9 cellular contexts compared by ENCODE assay signal in the genomic region with DNA sequence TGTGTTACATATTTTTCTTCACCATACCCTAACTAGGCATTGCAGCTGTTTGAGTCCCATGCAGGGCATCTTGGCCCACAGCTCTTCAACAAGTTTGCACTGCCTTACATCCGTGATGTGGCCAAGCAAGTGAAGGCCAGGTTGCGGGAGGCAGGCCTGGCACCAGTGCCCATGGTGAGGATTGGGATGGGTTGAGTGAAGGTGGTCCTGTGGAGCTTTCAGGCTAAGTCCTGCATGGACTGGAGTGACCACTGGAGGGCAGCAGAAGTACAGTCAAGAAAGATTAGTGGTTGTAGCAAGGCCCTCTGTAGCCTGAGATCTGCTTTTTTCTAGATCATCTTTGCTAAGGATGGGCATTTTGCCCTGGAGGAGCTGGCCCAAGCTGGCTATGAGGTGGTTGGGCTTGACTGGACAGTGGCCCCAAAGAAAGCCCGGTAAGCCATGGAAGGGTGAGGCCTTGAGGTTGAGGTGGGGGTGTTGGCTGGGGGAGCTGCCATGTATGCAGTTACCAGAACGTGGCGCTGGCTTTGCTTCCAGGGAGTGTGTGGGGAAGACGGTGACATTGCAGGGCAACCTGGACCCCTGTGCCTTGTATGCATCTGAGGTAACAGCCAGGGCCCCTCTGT. TPM values are rescaled to one million over a fixed set of nuclear protein-coding genes. Genes with fewer than 3 reads are reported as not detected.
DNase-seq lines count a peak whose midpoint lies in the region; ATAC-seq and TF ChIP-seq lines count a peak whose summit lies in the region.
"Had no signal": no experiment of that assay in that cellular context is flagged by ENCODE, and none has a peak within 500 bp of the region (broad histone marks: within the 10 kb centered on the region; RNA-seq: fewer than 3 reads in every experiment).

No MANE protein-coding gene starts in this region.

- H2AFZ ChIP-seq in KMS-11 (ENCODE audit: low read depth) (no peak overlapping the region), PC-9 (no peak overlapping the region), fibroblast of lung (ENCODE audit: low read length) (no peak overlapping the region)

- H3K9me2 ChIP-seq in PC-9 (ENCODE audit: insufficient read depth), result no peaks in the 10 kb centered on the region

- peaks cover 15% of the 10 kb centered on the region for H3K4me1 ChIP-seq in KMS-11 (ENCODE audit: low read depth, poor library complexity, severe bottlenecking)
- H3K4me1 ChIP-seq in PC-9 (replicated peaks; ENCODE audit: insufficient read depth), result peaks cover 20% of the 10 kb centered on the region
- H3K4me1 ChIP-seq in fibroblast of lung (ENCODE audit: control insufficient read depth, extremely low read depth, insufficient read depth, low read length), result peaks cover 15% of the 10 kb centered on the region

- no peaks in the 10 kb centered on the region for H3K79me2 ChIP-seq in KMS-11 (ENCODE audit: insufficient read depth, low read depth)
- H3K79me2 ChIP-seq in PC-9 (ENCODE audit: low read depth), result peaks cover 13% of the 10 kb centered on the region; the same call in 1 of the 2 replicates
- peaks cover 30% of the 10 kb centered on the region for H3K79me2 ChIP-seq in fibroblast of lung (ENCODE audit: control insufficient read depth, insufficient read depth, low read length)

- H3K36me3 ChIP-seq in KMS-11 (ENCODE audit: insufficient read depth), result no peaks in the 10 kb centered on the region
- H3K36me3 ChIP-seq in PC-9 (ENCODE audit: low read depth), result no peaks in the 10 kb centered on the region
- peaks cover 4% of the 10 kb centered on the region for H3K36me3 ChIP-seq in fibroblast of lung (ENCODE audit: control insufficient read depth, insufficient read depth, low read length)

- CTCF ChIA-PET in PC-9 (lab: Charles Lee), result interaction anchor here (0.6 to 4.5 kb wide), 8 partner anchors 146 to 478 kb away, joined by 3 to 53 read pairs (median 4); no protein-coding TSS in a partner anchor

- H3K27me3 ChIP-seq in KMS-11 (ENCODE audit: insufficient read depth, low read depth) (no peaks in the 10 kb centered on the region), PC-9 (ENCODE audit: insufficient read depth, low read depth) (no peaks in the 10 kb centered on the region), fibroblast of lung (ENCODE audit: control insufficient read depth, insufficient read depth, low read length) (no peaks in the 10 kb centered on the region)

- ATAC-seq in activated T-cell treated with anti-CD3 and anti-CD28 coated beads, Interleukin-2, amount 50 U/mL, for 4 hours, result peak; percentile 17 to 18
- no peak for ATAC-seq in HG03097 (IDR thresholded peaks at IDR 0.05; ENCODE audit: low FRiP score, unreplicated experiment)

- H3F3A ChIP-seq in PC-9 (ENCODE audit: insufficient read depth, low read depth), result peaks cover 16% of the 10 kb centered on the region; the same call in 1 of the 2 replicates

- H3K9me3 ChIP-seq in PC-9 (ENCODE audit: insufficient read depth, low read depth) (no peaks in the 10 kb centered on the region), fibroblast of lung (ENCODE audit: control insufficient read depth, insufficient read depth, low read depth, low read length) (no peaks in the 10 kb centered on the region)

- H4K20me1 ChIP-seq in KMS-11 (ENCODE audit: insufficient read depth), result no peaks in the 10 kb centered on the region
- H4K20me1 ChIP-seq in PC-9 (ENCODE audit: insufficient read depth), result no peaks in the 10 kb centered on the region
- no peaks in the 10 kb centered on the region for H4K20me1 ChIP-seq in fibroblast of lung (ENCODE audit: control insufficient read depth, extremely low read depth, insufficient read depth, low read length)

- H3K4me3 Mint-ChIP-seq in activated T-cell treated with anti-CD3 and anti-CD28 coated beads, Interleukin-2, amount 50 U/mL, for 4 hours, result peak overlapping the region; percentile 93
- peak overlapping the region; percentile 91 for H3K4me3 Mint-ChIP-seq in neural crest cell
- H3K4me3 Mint-ChIP-seq in stimulated activated naive CD8-positive, alpha-beta T cell treated with anti-CD3 and anti-CD28 coated beads, Interleukin-15, Interleukin-2, amounts not matched to agents 100 ng/mL and 50 ng/mL, for 24 hours, result peak overlapping the region; percentile 84

- peak overlapping the region; percentile 59 for H3K27ac Mint-ChIP-seq in neural crest cell (ENCODE audit: unreplicated experiment)
- peak overlapping the region; percentile 70 for H3K27ac Mint-ChIP-seq in stimulated activated naive CD8-positive, alpha-beta T cell treated with anti-CD3 and anti-CD28 coated beads, Interleukin-15, Interleukin-2, amounts not matched to agents 100 ng/mL and 50 ng/mL, for 24 hours

- intact Hi-C loops in PC-9 (cut with micrococcal nuclease; ENCODE audit: unreplicated experiment), result loop anchor here (1.0 to 10.0 kb wide), 10 partner anchors 216 to 1330 kb away; a partner anchor contains a TSS

- H3K4me2 ChIP-seq in KMS-11, result no peak overlapping the region
- no peak overlapping the region for H3K4me2 ChIP-seq in PC-9
- peak overlapping the region; percentile 30 for H3K4me2 ChIP-seq in fibroblast of lung (ENCODE audit: extremely low read depth, insufficient read depth, low read length)

- peaks cover 44% of the 10 kb centered on the region for H3K4me1 Mint-ChIP-seq in activated T-cell treated with anti-CD3 and anti-CD28 coated beads, Interleukin-2, amount 50 U/mL, for 4 hours (ENCODE audit: low read depth)
- peaks cover 37% of the 10 kb centered on the region for H3K4me1 Mint-ChIP-seq in neural crest cell
- H3K4me1 Mint-ChIP-seq in stimulated activated naive CD8-positive, alpha-beta T cell treated with anti-CD3 and anti-CD28 coated beads, Interleukin-15, Interleukin-2, amounts not matched to agents 100 ng/mL and 50 ng/mL, for 24 hours (ENCODE audit: low read depth), result peaks cover 47% of the 10 kb centered on the region

- TF ChIP-seq CTCF in KMS-11 (conservative IDR thresholded peaks at IDR 0.05; ENCODE audit: low read depth, low read length), result peak; percentile 94
- peak; percentile 93 for TF ChIP-seq CTCF in PC-9 (conservative IDR thresholded peaks at IDR 0.05)
- peak; percentile 90 to 94 for TF ChIP-seq CTCF in fibroblast of lung (conservative IDR thresholded peaks at IDR 0.05 in 1 of 2, IDR thresholded peaks at IDR 0.05 in 1 of 2; ENCODE audit: low read depth in 1 of 2, low read length in 2 of 2)
- peak; percentile 89 for TF ChIP-seq CTCF in neural crest cell (conservative IDR thresholded peaks at IDR 0.05)

- no peak overlapping the region for H3K9ac ChIP-seq in KMS-11
- no peak overlapping the region for H3K9ac ChIP-seq in fibroblast of lung (ENCODE audit: insufficient read depth, low read length)

- no peaks in the 10 kb centered on the region for H3K27me3 Mint-ChIP-seq in activated T-cell treated with anti-CD3 and anti-CD28 coated beads, Interleukin-2, amount 50 U/mL, for 4 hours (ENCODE audit: low read depth)
- H3K27me3 Mint-ChIP-seq in neural crest cell (ENCODE audit: low read depth), result no peaks in the 10 kb centered on the region
- no peaks in the 10 kb centered on the region for H3K27me3 Mint-ChIP-seq in stimulated activated naive CD8-positive, alpha-beta T cell treated with anti-CD3 and anti-CD28 coated beads, Interleukin-15, Interleukin-2, amounts not matched to agents 100 ng/mL and 50 ng/mL, for 24 hours

- no TSS peak for BruUV-seq in PC-9 (replicated peaks; lab: Mats Ljungman, UMichigan)

- H3K4me3 ChIP-seq in KMS-11 (IDR thresholded peaks at IDR 0.05; ENCODE audit: insufficient read depth, low read depth, low read length) (no peak overlapping the region), PC-9 (no peak overlapping the region), fibroblast of lung (replicated peaks in 1 of 4; ENCODE audit: control extremely low read depth in 1 of 4, insufficient read depth in 1 of 4, low read depth in 3 of 4, low read length in 4 of 4) (peak overlapping the region in 1 of 4 experiments; percentile 19)
- H3K4me3 ChIP-seq: SK-N-MC had no signal

- DNase-seq in D341Med (ENCODE audit: low spot score), result peak; percentile 72
- peak; percentile 66 to 80 for DNase-seq in PC-9
- DNase-seq in activated T-cell treated with anti-CD3 and anti-CD28 coated beads, Interleukin-2, amount 50 U/mL, for 4 hours, result peak; percentile 77
- peak; percentile 72 to 91 for DNase-seq in fibroblast of lung (ENCODE audit: low read depth in 2 of 2)
- DNase-seq in neural crest cell (ENCODE audit: low read depth, low spot score), result peak; percentile 86

- H3K27ac ChIP-seq in KMS-11 (no peak overlapping the region), PC-9 (no peak overlapping the region), fibroblast of lung (ENCODE audit: insufficient read depth, low read length) (no peak overlapping the region)
- H3K27ac ChIP-seq: SK-N-MC had no signal

- no peaks in the 10 kb centered on the region for H3K9me3 Mint-ChIP-seq in activated T-cell treated with anti-CD3 and anti-CD28 coated beads, Interleukin-2, amount 50 U/mL, for 4 hours
- H3K9me3 Mint-ChIP-seq in neural crest cell, result no peaks in the 10 kb centered on the region
- H3K9me3 Mint-ChIP-seq in stimulated activated naive CD8-positive, alpha-beta T cell treated with anti-CD3 and anti-CD28 coated beads, Interleukin-15, Interleukin-2, amounts not matched to agents 100 ng/mL and 50 ng/mL, for 24 hours, result no peaks in the 10 kb centered on the region

- H3K36me3 Mint-ChIP-seq in activated T-cell treated with anti-CD3 and anti-CD28 coated beads, Interleukin-2, amount 50 U/mL, for 4 hours (ENCODE audit: insufficient read depth), result peaks cover 5% of the 10 kb centered on the region
- H3K36me3 Mint-ChIP-seq in neural crest cell (ENCODE audit: low read depth), result no peaks in the 10 kb centered on the region
- peaks cover 14% of the 10 kb centered on the region for H3K36me3 Mint-ChIP-seq in stimulated activated naive CD8-positive, alpha-beta T cell treated with anti-CD3 and anti-CD28 coated beads, Interleukin-15, Interleukin-2, amounts not matched to agents 100 ng/mL and 50 ng/mL, for 24 hours (ENCODE audit: low read depth)

- POLR2A ChIA-PET in PC-9 (lab: Charles Lee; ENCODE audit: unreplicated experiment), result interaction anchor here (0.6 kb wide), 2 partner anchors 865 to 1209 kb away, joined by 4 to 7 read pairs; no protein-coding TSS in a partner anchor

RNA-seq across cellular contexts. Expression of a gene that starts 2.5 kb away (rescaled TPM):
- total RNA-seq in PC-9 (2021) (77.4 and 81.1 TPM in 2 replicates), fibroblast of lung (158 and 162 TPM in 2 replicates), neural crest cell (76.1 and 77.4 TPM in 2 replicates)
- 100 to 1,000 TPM in 1 of 3 donors, 10 to 100 TPM in 2; 95.0 to 112 (median 99.1) TPM for total RNA-seq in activated T-cell treated with anti-CD3 and anti-CD28 coated beads, Interleukin-2, amount 50 U/mL, for 4 hours
- polyA plus RNA-seq in fibroblast of lung, result 129 and 156 TPM in 2 replicates
- polyA plus RNA-seq in fibroblast of lung (2012), result 127 and 159 TPM in 2 replicates
- polyA minus RNA-seq in fibroblast of lung (ENCODE audit: low replicate concordance), result 249 and 261 TPM in 2 replicates

RNA-seq across cellular contexts. Expression of a gene that starts 3.4 kb away (rescaled TPM):
- 18.6 and 21.8 TPM in 2 replicates for total RNA-seq in PC-9 (2021)
- total RNA-seq in activated T-cell treated with anti-CD3 and anti-CD28 coated beads, Interleukin-2, amount 50 U/mL, for 4 hours, result 10 to 100 TPM; 27.4 to 30.4 (median 30.2) TPM
- total RNA-seq in fibroblast of lung, result 14.4 and 20.3 TPM in 2 replicates
- 33.7 and 51.0 TPM in 2 replicates for polyA plus RNA-seq in fibroblast of lung
- polyA plus RNA-seq in fibroblast of lung (2012), result 26.6 and 43.7 TPM in 2 replicates
- polyA minus RNA-seq in fibroblast of lung (ENCODE audit: low replicate concordance), result 56.3 and 68.6 TPM in 2 replicates
- 26.8 and 29.3 TPM in 2 replicates for total RNA-seq in neural crest cell

RNA-seq across cellular contexts. Expression of a gene that starts 28.1 kb away (rescaled TPM):
- total RNA-seq in PC-9 (2021) (27.4 and 27.9 TPM in 2 replicates), fibroblast of lung (35.7 and 49.5 TPM in 2 replicates), neural crest cell (29.2 and 30.8 TPM in 2 replicates)
- total RNA-seq in activated T-cell treated with anti-CD3 and anti-CD28 coated beads, Interleukin-2, amount 50 U/mL, for 4 hours, result 10 to 100 TPM; 61.8 to 67.2 (median 66.7) TPM
- 47.2 and 59.0 TPM in 2 replicates for polyA plus RNA-seq in fibroblast of lung
- 34.7 and 46.5 TPM in 2 replicates for polyA plus RNA-seq in fibroblast of lung (2012)
- 15.2 and 18.6 TPM in 2 replicates for polyA minus RNA-seq in fibroblast of lung (ENCODE audit: low replicate concordance)
